Comparison of ENCODE assay signal across 8 cellular contexts in the genomic region with DNA sequence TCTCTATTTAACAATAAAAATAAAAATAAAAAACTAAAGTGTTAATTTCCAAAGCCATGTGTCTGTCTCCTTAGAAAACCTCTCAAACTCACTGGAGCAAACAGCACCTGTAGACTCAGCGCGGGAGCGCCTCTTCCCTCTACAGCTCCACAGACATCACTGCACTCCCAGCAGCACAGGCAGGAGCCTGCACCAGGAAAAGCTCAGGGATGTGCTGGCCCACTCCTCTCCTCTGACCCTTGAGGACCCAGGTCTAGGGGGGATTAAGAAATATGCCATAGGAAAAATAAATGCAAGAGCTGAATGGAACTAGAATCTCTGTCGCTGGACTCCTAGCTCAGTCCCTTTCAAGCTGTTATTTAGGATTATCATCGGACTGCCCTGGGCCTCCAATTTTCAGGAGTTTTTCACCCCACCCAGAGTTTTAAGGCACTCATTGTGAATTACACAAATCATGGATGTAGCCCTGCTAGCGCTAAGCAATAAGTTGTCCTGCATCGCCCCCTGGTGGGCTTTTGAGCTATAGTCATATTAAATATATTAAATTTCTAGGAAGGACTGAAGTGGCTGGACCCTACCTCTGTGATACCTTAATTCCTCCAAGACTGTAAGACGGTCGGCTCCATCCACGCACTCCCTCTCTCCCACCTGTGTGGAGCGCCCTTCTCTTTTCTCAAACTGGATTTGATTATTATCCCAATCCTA.
DNase-seq lines count a peak whose midpoint lies in the region; ATAC-seq and TF ChIP-seq lines count a peak whose summit lies in the region.

No MANE protein-coding gene starts in this region.

- no peak overlapping the region for H3K4me2 ChIP-seq in Loucy (ENCODE audit: low read depth, low read length, poor library complexity, severe bottlenecking)

- no peaks in the 10 kb centered on the region for H3K4me1 Mint-ChIP-seq in activated naive CD4-positive, alpha-beta T cell treated with anti-CD3 and anti-CD28 coated beads, Interleukin-2, amount 10 ng/mL, durations not matched to agents 7 days and 5 days

- H3K27me3 Mint-ChIP-seq in activated naive CD4-positive, alpha-beta T cell treated with anti-CD3 and anti-CD28 coated beads, Interleukin-2, amount 10 ng/mL, durations not matched to agents 7 days and 5 days: peaks cover 7% of the 10 kb centered on the region

- H3K36me3 ChIP-seq in Loucy (ENCODE audit: insufficient read depth, low read length) (no peaks in the 10 kb centered on the region), SJCRH30 (no peaks in the 10 kb centered on the region), psoas muscle (ENCODE audit: insufficient read depth in 1 of 2, low read depth in 1 of 2) (no peaks in the 10 kb centered on the region)

- no peak overlapping the region for H3K4me3 Mint-ChIP-seq in activated naive CD4-positive, alpha-beta T cell treated with anti-CD3 and anti-CD28 coated beads, Interleukin-2, amount 10 ng/mL, durations not matched to agents 7 days and 5 days

- CTCF ChIA-PET in activated naive CD4-positive, alpha-beta T cell treated with anti-CD3 and anti-CD28 coated beads, Interleukin-2, amount 10 ng/mL, durations not matched to agents 7 days and 5 days (lab: Charles Lee): interaction anchor here (0.8 to 3.2 kb wide), 7 partner anchors 14 to 914 kb away, joined by 3 to 24 read pairs (median 4); no protein-coding TSS in a partner anchor

- H3K4me3 ChIP-seq in Loucy (ENCODE audit: low read length, poor library complexity, severe bottlenecking) (no peak overlapping the region), SJCRH30 (no peak overlapping the region), psoas muscle (no peak overlapping the region)

- TF ChIP-seq CTCF in Loucy (conservative IDR thresholded peaks at IDR 0.05; ENCODE audit: low read length) (peak; percentile 73), psoas muscle (IDR thresholded peaks at IDR 0.05) (peak; percentile 77)

- H2AFZ ChIP-seq in Loucy (ENCODE audit: low read length): no peak overlapping the region

- peak; percentile 76 for DNase-seq in ELR (ENCODE audit: low read depth)
- peak; percentile 58 to 85 for DNase-seq in SJCRH30
- peak; percentile 74 for DNase-seq in activated naive CD4-positive, alpha-beta T cell treated with anti-CD3 and anti-CD28 coated beads, Interleukin-2, amount 10 ng/mL, durations not matched to agents 7 days and 5 days
- peak; percentile 40 to 94 (median 82) for DNase-seq in head of caudate nucleus
- peak; percentile 52 to 73 for DNase-seq in psoas muscle

- no peaks in the 10 kb centered on the region for H3K79me2 ChIP-seq in Loucy (ENCODE audit: insufficient read depth, low read length)

- H3K9me3 ChIP-seq in Loucy (ENCODE audit: insufficient read depth, low read depth, low read length) (no peaks in the 10 kb centered on the region), SJCRH30 (replicated peaks) (no peaks in the 10 kb centered on the region), psoas muscle (no peaks in the 10 kb centered on the region)

- intact Hi-C loops in head of caudate nucleus (cut with DNase I) (no loop called here), psoas muscle (cut with DNase I) (loop anchor here in 1 of 2 donors (2.0 to 5.0 kb wide), 2 partner anchors 142 to 412 kb away; no protein-coding TSS in a partner anchor)

- H3K9me2 ChIP-seq in Loucy (replicated peaks; ENCODE audit: low read depth, low read length): no peaks in the 10 kb centered on the region

- no peaks in the 10 kb centered on the region for H3K9me3 Mint-ChIP-seq in activated naive CD4-positive, alpha-beta T cell treated with anti-CD3 and anti-CD28 coated beads, Interleukin-2, amount 10 ng/mL, durations not matched to agents 7 days and 5 days

- H3K4me1 ChIP-seq in Loucy (ENCODE audit: insufficient read depth, low read length, poor library complexity, severe bottlenecking) (no peaks in the 10 kb centered on the region), SJCRH30 (no peaks in the 10 kb centered on the region), psoas muscle (no peaks in the 10 kb centered on the region)

- no peak overlapping the region for H3K9ac ChIP-seq in Loucy (ENCODE audit: low read depth, low read length, poor library complexity, severe bottlenecking)

- H4K20me1 ChIP-seq in Loucy (ENCODE audit: insufficient read depth, low read length, poor library complexity, severe bottlenecking): no peaks in the 10 kb centered on the region

- no peaks in the 10 kb centered on the region for H3K36me3 Mint-ChIP-seq in activated naive CD4-positive, alpha-beta T cell treated with anti-CD3 and anti-CD28 coated beads, Interleukin-2, amount 10 ng/mL, durations not matched to agents 7 days and 5 days

- ATAC-seq in psoas muscle (peak in 3 of 4 donors; percentile 37 to 55 (median 46)), HG02642 (IDR thresholded peaks at IDR 0.05; ENCODE audit: poor library complexity, unreplicated experiment) (no peak), HG02759 (IDR thresholded peaks at IDR 0.05; ENCODE audit: unreplicated experiment) (no peak)

- no peak overlapping the region for H3K27ac Mint-ChIP-seq in activated naive CD4-positive, alpha-beta T cell treated with anti-CD3 and anti-CD28 coated beads, Interleukin-2, amount 10 ng/mL, durations not matched to agents 7 days and 5 days

- H3K27me3 ChIP-seq in Loucy (ENCODE audit: insufficient read depth, low read length, poor library complexity, severe bottlenecking): no peaks in the 10 kb centered on the region
- peaks cover 9% of the 10 kb centered on the region; the same call in 1 of the 2 replicates for H3K27me3 ChIP-seq in SJCRH30
- H3K27me3 ChIP-seq in psoas muscle (ENCODE audit: insufficient read depth in 3 of 3, low read length in 2 of 3): peaks cover 0 to 5% (median 0%) of the 10 kb centered on the region in 3 donors

- no peak overlapping the region for H3K27ac ChIP-seq in SJCRH30
- no peak overlapping the region for H3K27ac ChIP-seq in psoas muscle

- no peaks in the 10 kb centered on the region for H3F3A ChIP-seq in Loucy (ENCODE audit: low read depth)

- WGBS in psoas muscle, 3 donors: 25 to 30% (median 29%) methylated on average over 11 of the region's 11 CpGs

Comparison
In these comparisons a context has a peak if more than half of its experiments do, and no peak if none do; other contexts are left out.
1. ATAC-seq: peak in psoas muscle (3 of 4); none in HG02642 (single experiment) and HG02759 (single experiment).
2. Peak in every context shown above with its lines, with median percentiles within 50 percentile points of each other: DNase-seq.